25 cellular contexts compared by ENCODE assay signal in the genomic region with DNA sequence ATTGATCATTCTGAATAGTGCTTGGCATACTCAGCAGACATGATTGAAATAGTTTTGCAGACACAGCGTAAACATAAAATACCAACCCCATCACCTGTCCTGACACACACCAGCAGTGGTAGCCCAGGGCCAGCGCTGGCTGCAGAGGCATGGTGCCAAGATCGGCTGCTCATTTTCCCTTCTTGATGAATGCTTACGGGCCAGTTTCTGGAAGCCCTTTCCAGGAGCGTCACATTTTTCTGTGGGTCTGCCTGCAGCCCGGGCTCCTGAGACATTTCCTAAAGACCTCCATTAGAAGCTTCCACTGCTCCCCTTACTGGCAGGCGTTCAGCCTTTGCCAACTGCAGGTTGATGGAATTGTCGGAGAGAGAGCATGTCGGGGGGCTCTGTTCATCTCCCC. TPM values are rescaled to one million over a fixed set of nuclear protein-coding genes. Genes with fewer than 3 reads are reported as not detected.
"Had no signal": no experiment of that assay in that cellular context is flagged by ENCODE, and none has a peak within 500 bp of the region (broad histone marks: within the 10 kb centered on the region; RNA-seq: fewer than 3 reads in every experiment).

No MANE protein-coding gene starts in this region.

- H3K27me3 ChIP-seq: neutrophil, pancreas, thyroid gland had no signal

- H3K27ac ChIP-seq: dorsolateral prefrontal cortex, epithelial cell of prostate, gastrocnemius medialis, left lung, lower lobe of right lung, neutrophil, pancreas, stomach, thyroid gland had no signal

- H3K4me1 ChIP-seq: gastrocnemius medialis, left lung, lower lobe of right lung, pancreas, stomach, thyroid gland had no signal

- H3K4me2 ChIP-seq: smooth muscle cell had no signal

- FAIRE-seq: pancreas had no signal

- H3K9me3 ChIP-seq: gastrocnemius medialis, left lung, lower lobe of right lung, neutrophil, pancreas, stomach, thyroid gland had no signal

- H3K4me3 ChIP-seq: dorsolateral prefrontal cortex, gastrocnemius medialis, left lung, lower lobe of right lung, pancreas, smooth muscle cell, stomach, thyroid gland had no signal

- ATAC-seq: esophagus mucosa; gastrocnemius medialis; left cardiac atrium; left lung; lower lobe of right lung; natural killer cell treated with Interleukin-12 subunit alpha and Interleukin-12 subunit beta and Interleukin-15 and Interleukin-18, amount 100 ng/mL, for 72 hours; pancreas; sciatic nerve; stimulated activated effector memory CD8-positive, alpha-beta T cell treated with anti-CD3 and anti-CD28 coated beads, Interleukin-12 subunit alpha, Interleukin-12 subunit beta, amount 100 ng/mL, for 72 hours had no signal

- H3K36me3 ChIP-seq: gastrocnemius medialis, left lung, lower lobe of right lung, neutrophil, pancreas, stomach, thyroid gland had no signal

- DNase-seq: cerebellar nuclear complex; dorsolateral prefrontal cortex; effector CD4-positive, alpha-beta T cell; endodermal cell; foreskin fibroblast; gastrocnemius medialis; left cardiac atrium; left lung; lower lobe of right lung; retina; stimulated activated CD4-positive, alpha-beta T cell treated with anti-CD3 and anti-CD28 coated beads, Interleukin-2, amount 100 ng/mL, for 24 hours; stimulated activated CD4-positive, alpha-beta T cell treated with anti-CD3 and anti-CD28 coated beads, Interleukin-4, amount 100 ng/mL, for 24 hours; stimulated activated naive CD4-positive, alpha-beta T cell treated with Interleukin-2 at 50 U/mL for 16 hours; stomach; thyroid gland; trophoblast cell had no signal

RNA-seq across cellular contexts. Expression of gene CHST8, which starts 48.6 kb away (rescaled TPM):
- total RNA-seq: kidney epithelial cell; lower lobe of right lung; natural killer cell treated with Interleukin-12 subunit alpha and Interleukin-12 subunit beta and Interleukin-15 and Interleukin-18, amount 100 ng/mL, for 72 hours; smooth muscle cell had no signal
- polyA plus RNA-seq: smooth muscle cell had no signal
